1 cellular context compared by ENCODE assay signal in the genomic region with DNA sequence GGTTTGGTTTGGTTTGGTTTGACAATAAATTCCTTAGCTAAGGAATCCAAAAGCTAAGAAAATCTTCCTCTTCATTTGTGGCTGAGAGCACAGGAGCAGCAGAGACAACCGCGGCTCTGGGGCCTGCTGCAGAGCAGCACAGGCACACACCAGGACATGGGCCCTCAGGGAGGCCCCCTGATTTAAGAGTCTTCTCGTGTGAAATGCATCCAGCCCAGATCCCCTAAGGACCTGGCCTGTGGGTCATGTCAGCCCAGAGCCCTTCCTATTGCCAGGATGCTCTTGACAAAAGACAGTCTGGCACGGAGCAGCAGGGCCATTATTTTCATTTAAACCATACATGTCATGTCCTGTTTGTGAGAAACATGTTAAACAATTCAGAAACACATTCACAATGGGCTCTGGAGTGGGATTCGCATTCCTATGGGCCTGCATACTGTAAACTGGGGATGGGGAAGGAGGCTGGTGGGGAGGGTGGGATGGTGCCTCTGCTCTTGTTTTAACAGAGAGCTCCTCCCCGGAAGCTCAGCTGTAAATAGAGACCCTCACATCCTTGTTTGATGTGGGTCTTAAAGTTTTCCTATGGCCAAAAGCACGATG.
TF ChIP-seq lines count a peak whose summit lies in the region.

No MANE protein-coding gene starts in this region.

TF ChIP-seq in H1, 55 proteins besides CTCF, POLR2A, EP300 and RAD21 (continued from another document):
- TF ChIP-seq SUZ12 (IDR thresholded peaks at IDR 0.05; ENCODE audit: low read length) (no peak), NANOG (IDR thresholded peaks at IDR 0.05; ENCODE audit: insufficient read depth, low read depth, low read length, poor library complexity, severe bottlenecking) (no peak)
